11 cellular contexts compared by ENCODE assay signal in genomic region chr19:44539991-44540390, GRCh38. TPM values are rescaled to one million over a fixed set of nuclear protein-coding genes. Genes with fewer than 3 reads are reported as not detected.
"Had no signal": no experiment of that assay in that cellular context is flagged by ENCODE, and none has a peak within 500 bp of the region (broad histone marks: within the 10 kb centered on the region; RNA-seq: fewer than 3 reads in every experiment).

No MANE protein-coding gene starts in this region.

- H3K9ac ChIP-seq: GM23248 had no signal

- H3K4me1 ChIP-seq: HAP-1 had no signal

- H3K9me3 ChIP-seq: HAP-1 had no signal

- H3K4me1 Mint-ChIP-seq: IgD-negative memory B cell had no signal

- H3K36me3 ChIP-seq: HAP-1 had no signal

- H3K4me3 ChIP-seq: GM23248, HAP-1 had no signal

- DNase-seq: GOT3, H7, HFFc6 had no signal

- H3K9me3 Mint-ChIP-seq: HFFc6 had no signal

- FAIRE-seq: HepG2 had no signal

- ATAC-seq: HCT116, HepG2 had no signal

- H3K27ac Mint-ChIP-seq: HFFc6, IgD-negative memory B cell had no signal

- H3K4me3 Mint-ChIP-seq: HFFc6, IgD-negative memory B cell had no signal

- H3K36me3 Mint-ChIP-seq: IgD-negative memory B cell had no signal

- H3K27ac ChIP-seq: GM23248, HL-60 had no signal

RNA-seq across cellular contexts. Expression of gene CEACAM20, which starts 10.5 kb away (rescaled TPM):
- total RNA-seq: GM23248, H4, H7, HepG2, HFFc6, HT1080 had no signal
- polyA plus RNA-seq: GM23248, IgD-negative memory B cell had no signal
